Comparison of ENCODE assay signal across 15 cellular contexts in the genomic region with DNA sequence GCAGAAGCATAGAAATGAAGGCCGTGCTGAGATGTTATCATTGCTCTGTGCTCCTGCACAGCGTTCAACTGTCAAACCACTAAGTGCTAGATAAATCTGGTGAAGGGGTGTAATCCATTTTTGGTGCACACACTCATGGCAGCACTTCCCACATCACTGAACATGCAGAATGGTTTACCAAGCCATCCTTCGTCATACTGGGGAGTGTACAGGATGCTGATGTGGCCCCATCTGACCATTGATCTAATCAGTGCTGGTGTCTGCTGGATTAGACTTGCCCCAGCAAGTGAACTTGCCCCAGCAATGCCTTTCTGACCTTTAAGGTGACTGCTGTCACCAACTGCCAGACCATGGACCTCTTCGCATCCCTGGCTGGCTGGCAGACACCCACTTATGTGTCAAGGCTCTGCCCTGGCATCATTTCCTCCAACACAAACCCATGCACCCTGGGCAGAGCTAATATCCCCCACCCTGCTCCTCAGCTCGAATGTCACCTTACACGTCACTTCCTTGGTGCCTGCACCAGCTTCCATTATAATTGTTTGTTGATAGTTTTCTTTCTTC. TPM values are rescaled to one million over a fixed set of nuclear protein-coding genes. Genes with fewer than 3 reads are reported as not detected.
DNase-seq lines count a peak whose midpoint lies in the region; ATAC-seq lines count a peak whose summit lies in the region.
"Had no signal": no experiment of that assay in that cellular context is flagged by ENCODE, and none has a peak within 500 bp of the region (broad histone marks: within the 10 kb centered on the region; RNA-seq: fewer than 3 reads in every experiment).

No MANE protein-coding gene starts in this region.

- peak; percentile 41 to 46 for DNase-seq in activated CD4-positive, alpha-beta T cell treated with anti-CD3 and anti-CD28 coated beads for 4 hours
- DNase-seq in activated CD4-positive, alpha-beta T cell treated with anti-CD3 and anti-CD28 coated beads for 1 hour = no peak
- DNase-seq in T-cell (peak in 33 of 34 experiments; percentile 31 to 76 (median 60)), LoVo (ENCODE audit: low spot score) (no peak)
- peak in 1 of 2 donors; percentile 69 for DNase-seq in stimulated activated effector memory CD8-positive, alpha-beta T cell treated with anti-CD3 and anti-CD28 coated beads, Interleukin-12 subunit alpha, Interleukin-12 subunit beta, amount 100 ng/mL, for 72 hours (ENCODE audit: low spot score in 2 of 2)
- no peak for DNase-seq in stimulated activated CD4-positive, alpha-beta T cell treated with anti-CD3 and anti-CD28 coated beads, Interleukin-1b, Interleukin-23, amount 100 ng/mL, for 48 hours
- DNase-seq: body of pancreas, glutamatergic neuron, GOT3, NCI-H146, NCI-H526 treated with DMSO at 0.1 percent for 48 hours, sigmoid colon, upper lobe of left lung had no signal

- CTCF ChIA-PET in T-cell (lab: Charles Lee) = interaction anchor here in 1 of 2 donors (0.6 to 3.3 kb wide), 6 partner anchors 13 to 101 kb away, joined by 3 to 16 read pairs (median 5); no protein-coding TSS in a partner anchor

- peak; percentile 31 to 76 (median 46) for ATAC-seq in T-cell (replicated peaks in 1 of 4)
- peak; percentile 84 for ATAC-seq in stimulated activated effector memory CD8-positive, alpha-beta T cell treated with anti-CD3 and anti-CD28 coated beads, Interleukin-12 subunit alpha, Interleukin-12 subunit beta, amount 100 ng/mL, for 72 hours
- no peak for ATAC-seq in GM18873 (IDR thresholded peaks at IDR 0.05; ENCODE audit: low FRiP score, unreplicated experiment)
- ATAC-seq: body of pancreas had no signal

- peak overlapping the region; percentile 91 to 94 for H3K27ac Mint-ChIP-seq in T-cell
- H3K27ac Mint-ChIP-seq in activated naive CD4-positive, alpha-beta T cell treated with anti-CD3 and anti-CD28 coated beads, Interleukin-2, amount 50 U/mL, for 24 hours = peak overlapping the region; percentile 57
- peak overlapping the region; percentile 84 for H3K27ac Mint-ChIP-seq in stimulated activated effector memory CD8-positive, alpha-beta T cell treated with anti-CD3 and anti-CD28 coated beads, Interleukin-12 subunit alpha, Interleukin-12 subunit beta, amount 100 ng/mL, for 72 hours

- H3K27me3 Mint-ChIP-seq in T-cell = no peaks in the 10 kb centered on the region
- H3K27me3 Mint-ChIP-seq in activated naive CD4-positive, alpha-beta T cell treated with anti-CD3 and anti-CD28 coated beads, Interleukin-2, amount 50 U/mL, for 24 hours = no peaks in the 10 kb centered on the region

- POLR2A ChIA-PET in T-cell (lab: Charles Lee) = interaction anchor here (0.9 to 1.2 kb wide), 2 partner anchors 13 to 27 kb away, joined by 3 to 5 read pairs; no protein-coding TSS in a partner anchor

- H3K9me3 Mint-ChIP-seq in T-cell = no peaks in the 10 kb centered on the region
- no peaks in the 10 kb centered on the region for H3K9me3 Mint-ChIP-seq in activated naive CD4-positive, alpha-beta T cell treated with anti-CD3 and anti-CD28 coated beads, Interleukin-2, amount 50 U/mL, for 24 hours
- H3K9me3 Mint-ChIP-seq in stimulated activated effector memory CD8-positive, alpha-beta T cell treated with anti-CD3 and anti-CD28 coated beads, Interleukin-12 subunit alpha, Interleukin-12 subunit beta, amount 100 ng/mL, for 72 hours = no peaks in the 10 kb centered on the region

- H3K36me3 Mint-ChIP-seq in T-cell = no peaks in the 10 kb centered on the region
- H3K36me3 Mint-ChIP-seq in activated naive CD4-positive, alpha-beta T cell treated with anti-CD3 and anti-CD28 coated beads, Interleukin-2, amount 50 U/mL, for 24 hours = no peaks in the 10 kb centered on the region
- peaks cover 6% of the 10 kb centered on the region for H3K36me3 Mint-ChIP-seq in stimulated activated effector memory CD8-positive, alpha-beta T cell treated with anti-CD3 and anti-CD28 coated beads, Interleukin-12 subunit alpha, Interleukin-12 subunit beta, amount 100 ng/mL, for 72 hours

- peaks cover 73 to 87% (median 79%) of the 10 kb centered on the region in 3 donors for H3K4me1 Mint-ChIP-seq in T-cell
- H3K4me1 Mint-ChIP-seq in activated naive CD4-positive, alpha-beta T cell treated with anti-CD3 and anti-CD28 coated beads, Interleukin-2, amount 50 U/mL, for 24 hours = peaks cover 87% of the 10 kb centered on the region
- H3K4me1 Mint-ChIP-seq in stimulated activated effector memory CD8-positive, alpha-beta T cell treated with anti-CD3 and anti-CD28 coated beads, Interleukin-12 subunit alpha, Interleukin-12 subunit beta, amount 100 ng/mL, for 72 hours = peaks cover 64% of the 10 kb centered on the region

- H3K4me3 Mint-ChIP-seq in T-cell = peak overlapping the region; percentile 14 to 44 (median 29)
- peak overlapping the region; percentile 20 for H3K4me3 Mint-ChIP-seq in activated naive CD4-positive, alpha-beta T cell treated with anti-CD3 and anti-CD28 coated beads, Interleukin-2, amount 50 U/mL, for 24 hours
- peak overlapping the region; percentile 49 for H3K4me3 Mint-ChIP-seq in stimulated activated effector memory CD8-positive, alpha-beta T cell treated with anti-CD3 and anti-CD28 coated beads, Interleukin-12 subunit alpha, Interleukin-12 subunit beta, amount 100 ng/mL, for 72 hours

RNA-seq across cellular contexts. Expression of gene SEMA4D, which starts 4.2 kb away (rescaled TPM):
- total RNA-seq in T-cell = 100 to 1,000 TPM; 347 to 585 (median 434) TPM

Comparison
In these comparisons a context has a peak if more than half of its experiments do, and no peak if none do; other contexts are left out.
1. DNase-seq: peak in activated CD4-positive, alpha-beta T cell treated with anti-CD3 and anti-CD28 coated beads for 4 hours (2 of 2) and T-cell (33 of 34); none in activated CD4-positive, alpha-beta T cell treated with anti-CD3 and anti-CD28 coated beads for 1 hour (single experiment), stimulated activated CD4-positive, alpha-beta T cell treated with anti-CD3 and anti-CD28 coated beads, Interleukin-1b, Interleukin-23, amount 100 ng/mL, for 48 hours (single experiment) and LoVo (single experiment).
2. Peak in every context shown above with its lines, with median percentiles within 50 percentile points of each other: H3K27ac Mint-ChIP-seq and H3K4me3 Mint-ChIP-seq.